Comparison of ENCODE assay signal across 10 cellular contexts in the genomic region with DNA sequence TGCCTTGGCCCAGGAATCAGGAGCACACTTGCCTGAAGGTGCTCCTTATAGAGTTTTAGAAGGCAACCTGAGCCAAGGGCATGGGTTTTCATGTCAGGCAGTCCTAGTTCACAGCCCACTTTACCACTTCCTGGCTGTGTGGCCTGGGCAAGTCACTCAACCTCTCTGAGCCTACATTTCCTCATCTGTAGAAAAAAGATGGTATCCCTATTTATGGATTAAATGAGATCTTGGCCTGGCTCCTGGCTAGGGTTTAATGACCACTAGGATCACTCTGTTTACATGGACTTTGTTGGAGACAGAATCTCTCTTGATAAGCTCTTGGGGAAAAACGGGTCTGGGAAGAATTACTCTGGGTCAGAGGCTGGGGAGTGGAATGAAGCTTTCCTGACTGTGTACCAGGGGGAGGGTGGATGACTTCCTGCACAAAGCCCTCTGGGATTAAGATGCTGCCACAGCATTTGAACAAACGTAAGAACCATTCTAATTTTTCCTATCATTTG. TPM values are rescaled to one million over a fixed set of nuclear protein-coding genes. Genes with fewer than 3 reads are reported as not detected.
DNase-seq lines count a peak whose midpoint lies in the region; ATAC-seq, FAIRE-seq and TF ChIP-seq lines count a peak whose summit lies in the region.
"Had no signal": no experiment of that assay in that cellular context is flagged by ENCODE, and none has a peak within 500 bp of the region (broad histone marks: within the 10 kb centered on the region; RNA-seq: fewer than 3 reads in every experiment).

No MANE protein-coding gene starts in this region.

- no peaks in the 10 kb centered on the region for H3K9me3 ChIP-seq in adrenal gland (replicated peaks in 1 of 3)
- no peaks in the 10 kb centered on the region for H3K9me3 ChIP-seq in HepG2 (ENCODE audit: low read length)
- no peaks in the 10 kb centered on the region for H3K9me3 ChIP-seq in thymus (ENCODE audit: control insufficient read depth)

- FAIRE-seq in HepG2 (lab: Jason Lieb, UNC) = no peak

- ATAC-seq in activated T-cell treated with anti-CD3 and anti-CD28 coated beads, Interleukin-2, amount 50 U/mL, for 4 hours = peak in 1 of 2 donors; percentile 1
- ATAC-seq in HepG2 (no peak), HG02763 (IDR thresholded peaks at IDR 0.05; ENCODE audit: unreplicated experiment) (no peak), GM21390 (IDR thresholded peaks at IDR 0.05; ENCODE audit: unreplicated experiment) (no peak)

- in situ Hi-C loops in HepG2 (cut with HindIII; ENCODE audit: extremely low pct_ligation_motif_present, low pct_unique_long_range_greater_than_20kb) = no loop called here

- CTCF ChIA-PET in HepG2 (lab: Yijun Ruan, JAX; ENCODE audit: low intra/inter-chr PET ratio, low total read pairs) = no interaction called here

- POLR2A ChIA-PET in HepG2 (lab: Yijun Ruan, JAX) = interaction anchor here (1.0 to 5.3 kb wide), 5 partner anchors 15 to 160 kb away, joined by 3 to 83 read pairs (median 4); partner anchors contain the start of genes MT1E, MT1F, MT1X and NUDT21

- no peak overlapping the region for H2AFZ ChIP-seq in HepG2 (ENCODE audit: low read length)

- DNase-seq in activated T-cell treated with anti-CD3 and anti-CD28 coated beads, Interleukin-2, amount 50 U/mL, for 4 hours = no peak
- no peak for DNase-seq in activated T-cell treated with anti-CD3 and anti-CD28 coated beads, Interleukin-2, amount 50 U/mL, for 1 hour
- DNase-seq in adrenal gland (peak in 1 of 7 donors; percentile 28), HepG2 (ENCODE audit: low spot score) (no peak), NCI-H2081 treated with DMSO at 0.1 percent for 48 hours (lab: John Stamatoyannopoulos, UW) (no peak)
- DNase-seq: cortex of kidney had no signal

- no peak for TF ChIP-seq RAD21 in HepG2 (CRISPR knock-in tag; IDR thresholded peaks at IDR 0.05)

- no peaks in the 10 kb centered on the region for H3K27me3 ChIP-seq in adrenal gland
- H3K27me3 ChIP-seq in HepG2 (ENCODE audit: control insufficient read depth in 1 of 2, insufficient read depth in 2 of 2, low read length in 2 of 2) = no peaks in the 10 kb centered on the region; a peak in 1 of 5 replicates
- H3K27me3 ChIP-seq in thymus (ENCODE audit: control insufficient read depth, insufficient read depth) = no peaks in the 10 kb centered on the region

- BruUV-seq in HepG2 (replicated peaks; lab: Mats Ljungman, UMichigan) = no TSS peak

- H3K4me2 ChIP-seq in HepG2 (ENCODE audit: low read depth, low read length) = peak overlapping the region; percentile 91

- no peaks in the 10 kb centered on the region for H3K36me3 Mint-ChIP-seq in activated T-cell treated with anti-CD3 and anti-CD28 coated beads, Interleukin-2, amount 50 U/mL, for 4 hours (ENCODE audit: insufficient read depth)

- peak overlapping the region; percentile 92 for H3K4me3 Mint-ChIP-seq in activated T-cell treated with anti-CD3 and anti-CD28 coated beads, Interleukin-2, amount 50 U/mL, for 4 hours

- H3K4me1 ChIP-seq in adrenal gland (replicated peaks in 1 of 2) = peaks cover 46 to 54% of the 10 kb centered on the region in 2 donors
- H3K4me1 ChIP-seq in HepG2 (ENCODE audit: insufficient read depth, low read length) = peaks cover 59% of the 10 kb centered on the region
- H3K4me1 ChIP-seq in thymus (ENCODE audit: control insufficient read depth, insufficient read depth, low read length) = peaks cover 11% of the 10 kb centered on the region

- H3K36me3 ChIP-seq in adrenal gland (replicated peaks in 1 of 2) (no peaks in the 10 kb centered on the region), HepG2 (replicated peaks in 1 of 2; ENCODE audit: control insufficient read depth in 1 of 2, insufficient read depth in 2 of 2, low read length in 2 of 2) (no peaks in the 10 kb centered on the region), thymus (ENCODE audit: control insufficient read depth, insufficient read depth) (no peaks in the 10 kb centered on the region)

- no peak for TF ChIP-seq EP300 in HepG2 (IDR thresholded peaks at IDR 0.05; ENCODE audit: low read depth in 2 of 2, low read length in 2 of 2)
- no peak for TF ChIP-seq EP300 in HepG2 (CRISPR knock-in tag; IDR thresholded peaks at IDR 0.05; ENCODE audit: borderline replicate concordance)

- WGBS in adrenal gland, 4 donors = 22 to 29% (median 26%) methylated on average over 2 of the region's 2 CpGs
- WGBS in HepG2 (ENCODE audit: low lambda C conversion rate) = 17% methylated on average over 2 of the region's 2 CpGs
- 96% methylated on average over 2 of the region's 2 CpGs for WGBS in thymus

- no peaks in the 10 kb centered on the region for H3K27me3 Mint-ChIP-seq in activated T-cell treated with anti-CD3 and anti-CD28 coated beads, Interleukin-2, amount 50 U/mL, for 4 hours (ENCODE audit: low read depth)

- H3K4me3 ChIP-seq in adrenal gland (peak overlapping the region in 1 of 4 donors; percentile 62), HepG2 (replicated peaks in 1 of 3; ENCODE audit: insufficient read depth in 1 of 3, low read depth in 2 of 3, low read length in 3 of 3) (peak overlapping the region in 1 of 3 experiments; percentile 84; a peak in 3 of 6 replicates), thymus (ENCODE audit: low read length) (no peak overlapping the region)

- intact Hi-C loops in adrenal gland (cut with DNase I) = no loop called here
- intact Hi-C loops in HepG2 (cut with micrococcal nuclease; ENCODE audit: unreplicated experiment) = no loop called here

- H3K9ac ChIP-seq in HepG2 (ENCODE audit: insufficient read depth, low read depth, low read length) = peak overlapping the region; percentile 68

- TF ChIP-seq CTCF in adrenal gland (IDR thresholded peaks at IDR 0.05) = no peak
- no peak for TF ChIP-seq CTCF in HepG2 (CRISPR knock-in tag; IDR thresholded peaks at IDR 0.05)

- TF ChIP-seq POLR2A in adrenal gland (IDR thresholded peaks at IDR 0.05) = peak in 1 of 2 donors; percentile 10
- TF ChIP-seq POLR2A in HepG2 (IDR thresholded peaks at IDR 0.05; ENCODE audit: insufficient read depth in 1 of 2, low read depth in 2 of 2, low read length in 2 of 2) = no peak

- H3K4me1 Mint-ChIP-seq in activated T-cell treated with anti-CD3 and anti-CD28 coated beads, Interleukin-2, amount 50 U/mL, for 4 hours (ENCODE audit: low read depth) = peaks cover 81% of the 10 kb centered on the region

- H3K9me3 Mint-ChIP-seq in activated T-cell treated with anti-CD3 and anti-CD28 coated beads, Interleukin-2, amount 50 U/mL, for 4 hours = no peaks in the 10 kb centered on the region

- H4K20me1 ChIP-seq in HepG2 (ENCODE audit: insufficient read depth, low read length) = no peaks in the 10 kb centered on the region

- no peaks in the 10 kb centered on the region for H3K79me2 ChIP-seq in HepG2 (ENCODE audit: insufficient read depth, low read length)

- H3K27ac ChIP-seq in adrenal gland (peak overlapping the region; percentile 90 to 100 (median 98)), HepG2 (ENCODE audit: extremely low read length, insufficient read depth, low read length) (no peak overlapping the region), thymus (ENCODE audit: low read depth) (peak overlapping the region; percentile 89)

RNA-seq across cellular contexts. Expression of gene MT2A, which starts 2.3 kb away (rescaled TPM):
- total RNA-seq in activated T-cell treated with anti-CD3 and anti-CD28 coated beads, Interleukin-2, amount 50 U/mL, for 4 hours = 100 to 1,000 TPM; 186 to 438 (median 301) TPM
- 1,000 to 10,000 TPM in 3 of 8 donors, 100 to 1,000 TPM in 4, 10 to 100 TPM in 1; 43.8 to 6,828 (median 533) TPM for total RNA-seq in adrenal gland
- 1,000 to 10,000 TPM in 1 of 3 donors, 100 to 1,000 TPM in 2; 442 to 2,904 (median 888) TPM for polyA plus RNA-seq in adrenal gland
- total RNA-seq in HepG2 (2016; rRNA removed; fragmentation: Illumina TruSeq; extraction: Trizol) = 371 and 409 TPM in 2 replicates
- 157 and 189 TPM in 2 replicates for total RNA-seq in HepG2 (2016; cell fraction: cytosol; rRNA removed; fragmentation: Illumina TruSeq; extraction: Trizol; ENCODE audit: low read depth)
- 352 and 408 TPM in 2 replicates for total RNA-seq in HepG2 (2016; cell fraction: insoluble cytoplasmic fraction; rRNA removed; fragmentation: Illumina TruSeq; extraction: Trizol)
- 229 and 245 TPM in 2 replicates for total RNA-seq in HepG2 (2016; cell fraction: membrane; rRNA removed; fragmentation: Illumina TruSeq; extraction: Trizol)
- 163 and 193 TPM in 2 replicates for total RNA-seq in HepG2 (2016; cell fraction: nucleus; rRNA removed; fragmentation: Illumina TruSeq; extraction: Trizol)
- polyA plus RNA-seq in HepG2 (2011; rRNA removed) = 115 and 135 TPM in 2 replicates
- polyA plus RNA-seq in HepG2 (2011; cell fraction: cytosol; rRNA removed) = 73.7 and 154 TPM in 2 replicates
- 59.7 and 92.9 TPM in 2 replicates for polyA plus RNA-seq in HepG2 (2011; cell fraction: nucleus; rRNA removed)
- 238 and 414 TPM in 2 replicates for polyA plus RNA-seq in HepG2 (2012)
- polyA plus RNA-seq in HepG2 (2016; cell fraction: cytosol; fragmentation: Illumina TruSeq; extraction: Trizol; ENCODE audit: low read depth) = 372 and 462 TPM in 2 replicates
- 827 and 1,007 TPM in 2 replicates for polyA plus RNA-seq in HepG2 (2016; cell fraction: insoluble cytoplasmic fraction; fragmentation: Illumina TruSeq; extraction: Trizol; ENCODE audit: low read depth)
- polyA plus RNA-seq in HepG2 (2016; cell fraction: membrane; fragmentation: Illumina TruSeq; extraction: Trizol; ENCODE audit: low read depth) = 520 and 590 TPM in 2 replicates
- polyA plus RNA-seq in HepG2 (2016; cell fraction: nucleus; fragmentation: Illumina TruSeq; extraction: Trizol; ENCODE audit: insufficient read depth, low read depth) = 496 and 540 TPM in 2 replicates
- 32.0 and 145 TPM in 2 replicates for polyA minus RNA-seq in HepG2 (2011; rRNA and poly(A)+ RNA removed; ENCODE audit: low replicate concordance)
- 123 and 174 TPM in 2 replicates for polyA minus RNA-seq in HepG2 (2011; cell fraction: cytosol; rRNA and poly(A)+ RNA removed)
- 12.1 and 19.8 TPM in 2 replicates for polyA minus RNA-seq in HepG2 (2011; cell fraction: nucleus; rRNA and poly(A)+ RNA removed)
- polyA plus RNA-seq in thymus = 2,040 TPM

RNA-seq across cellular contexts. Expression of gene MT1E, which starts 14.9 kb away (rescaled TPM):
- 100 to 1,000 TPM in 1 of 3 donors, 10 to 100 TPM in 2; 49.1 to 122 (median 71.4) TPM for total RNA-seq in activated T-cell treated with anti-CD3 and anti-CD28 coated beads, Interleukin-2, amount 50 U/mL, for 4 hours
- total RNA-seq in adrenal gland (1,000 to 10,000 TPM in 1 of 8 donors, 100 to 1,000 TPM in 7; 126 to 1,395 (median 358) TPM), HepG2 (2016; rRNA removed; fragmentation: Illumina TruSeq; extraction: Trizol) (1,072 and 1,398 TPM in 2 replicates)
- polyA plus RNA-seq in adrenal gland (1,000 to 10,000 TPM in 1 of 3 donors, 100 to 1,000 TPM in 2; 452 to 1,382 (median 541) TPM), HepG2 (2011; rRNA removed) (65.7 and 110 TPM in 2 replicates), thymus (126 TPM)
- 449 and 580 TPM in 2 replicates for total RNA-seq in HepG2 (2016; cell fraction: cytosol; rRNA removed; fragmentation: Illumina TruSeq; extraction: Trizol; ENCODE audit: low read depth)
- 1,060 and 1,516 TPM in 2 replicates for total RNA-seq in HepG2 (2016; cell fraction: insoluble cytoplasmic fraction; rRNA removed; fragmentation: Illumina TruSeq; extraction: Trizol)
- 620 and 688 TPM in 2 replicates for total RNA-seq in HepG2 (2016; cell fraction: membrane; rRNA removed; fragmentation: Illumina TruSeq; extraction: Trizol)
- 375 and 428 TPM in 2 replicates for total RNA-seq in HepG2 (2016; cell fraction: nucleus; rRNA removed; fragmentation: Illumina TruSeq; extraction: Trizol)
- polyA plus RNA-seq in HepG2 (2011; cell fraction: cytosol; rRNA removed) = 60.2 and 170 TPM in 2 replicates
- 44.6 and 58.6 TPM in 2 replicates for polyA plus RNA-seq in HepG2 (2011; cell fraction: nucleus; rRNA removed)
- 41.0 and 60.0 TPM in 2 replicates for polyA plus RNA-seq in HepG2 (2012)
- 331 and 417 TPM in 2 replicates for polyA plus RNA-seq in HepG2 (2016; cell fraction: cytosol; fragmentation: Illumina TruSeq; extraction: Trizol; ENCODE audit: low read depth)
- 916 and 1,090 TPM in 2 replicates for polyA plus RNA-seq in HepG2 (2016; cell fraction: insoluble cytoplasmic fraction; fragmentation: Illumina TruSeq; extraction: Trizol; ENCODE audit: low read depth)
- 493 and 496 TPM in 2 replicates for polyA plus RNA-seq in HepG2 (2016; cell fraction: membrane; fragmentation: Illumina TruSeq; extraction: Trizol; ENCODE audit: low read depth)
- polyA plus RNA-seq in HepG2 (2016; cell fraction: nucleus; fragmentation: Illumina TruSeq; extraction: Trizol; ENCODE audit: insufficient read depth, low read depth) = 455 and 459 TPM in 2 replicates
- 37.7 and 61.5 TPM in 2 replicates for polyA minus RNA-seq in HepG2 (2011; rRNA and poly(A)+ RNA removed; ENCODE audit: low replicate concordance)
- polyA minus RNA-seq in HepG2 (2011; cell fraction: cytosol; rRNA and poly(A)+ RNA removed) = 10.3 and 29.3 TPM in 2 replicates
- polyA minus RNA-seq in HepG2 (2011; cell fraction: nucleus; rRNA and poly(A)+ RNA removed) = 4.0 and 4.5 TPM in 2 replicates
- total RNA-seq: NCI-H460 had no signal

RNA-seq across cellular contexts. Expression of gene MT3, which starts 21.3 kb away (rescaled TPM):
- under 1 TPM in 1 of 3 donors, not detected in 2; 0.35 TPM for total RNA-seq in activated T-cell treated with anti-CD3 and anti-CD28 coated beads, Interleukin-2, amount 50 U/mL, for 4 hours
- total RNA-seq in adrenal gland (100 to 1,000 TPM in 1 of 8 donors, 10 to 100 TPM in 6, 1 to 10 TPM in 1; 5.5 to 138 (median 33.6) TPM), HepG2 (2016; rRNA removed; fragmentation: Illumina TruSeq; extraction: Trizol) (not detected in 2 replicates)
- polyA plus RNA-seq in adrenal gland (100 to 1,000 TPM in 2 of 3 donors, 10 to 100 TPM in 1; 54.2 to 354 (median 169) TPM), HepG2 (2011; rRNA removed) (not detected in 2 replicates), thymus (13.1 TPM)
- total RNA-seq in HepG2 (2016; cell fraction: cytosol; rRNA removed; fragmentation: Illumina TruSeq; extraction: Trizol; ENCODE audit: low read depth) = not detected in 2 replicates
- not detected in 2 replicates for total RNA-seq in HepG2 (2016; cell fraction: insoluble cytoplasmic fraction; rRNA removed; fragmentation: Illumina TruSeq; extraction: Trizol)
- total RNA-seq in HepG2 (2016; cell fraction: membrane; rRNA removed; fragmentation: Illumina TruSeq; extraction: Trizol) = not detected in 2 replicates
- not detected in 2 replicates for total RNA-seq in HepG2 (2016; cell fraction: nucleus; rRNA removed; fragmentation: Illumina TruSeq; extraction: Trizol)
- not detected in 2 replicates for polyA plus RNA-seq in HepG2 (2011; cell fraction: cytosol; rRNA removed)
- not detected in 2 replicates for polyA plus RNA-seq in HepG2 (2011; cell fraction: nucleus; rRNA removed)
- not detected in 2 replicates for polyA plus RNA-seq in HepG2 (2012)
- not detected in 2 replicates for polyA plus RNA-seq in HepG2 (2016; cell fraction: cytosol; fragmentation: Illumina TruSeq; extraction: Trizol; ENCODE audit: low read depth)
- polyA plus RNA-seq in HepG2 (2016; cell fraction: insoluble cytoplasmic fraction; fragmentation: Illumina TruSeq; extraction: Trizol; ENCODE audit: low read depth) = not detected in 2 replicates
- polyA plus RNA-seq in HepG2 (2016; cell fraction: membrane; fragmentation: Illumina TruSeq; extraction: Trizol; ENCODE audit: low read depth) = not detected in 2 replicates
- not detected in 2 replicates for polyA plus RNA-seq in HepG2 (2016; cell fraction: nucleus; fragmentation: Illumina TruSeq; extraction: Trizol; ENCODE audit: insufficient read depth, low read depth)
- polyA minus RNA-seq in HepG2 (2011; rRNA and poly(A)+ RNA removed; ENCODE audit: low replicate concordance) = not detected in 2 replicates
- not detected in 2 replicates for polyA minus RNA-seq in HepG2 (2011; cell fraction: cytosol; rRNA and poly(A)+ RNA removed)
- polyA minus RNA-seq in HepG2 (2011; cell fraction: nucleus; rRNA and poly(A)+ RNA removed) = not detected in 2 replicates
- total RNA-seq: NCI-H460 had no signal

RNA-seq across cellular contexts. Expression of gene MT1M, which starts 21.8 kb away (rescaled TPM):
- total RNA-seq in activated T-cell treated with anti-CD3 and anti-CD28 coated beads, Interleukin-2, amount 50 U/mL, for 4 hours = under 1 TPM in 1 of 3 donors, not detected in 2; 0.48 TPM
- total RNA-seq in adrenal gland = 10 to 100 TPM in 4 of 8 donors, 1 to 10 TPM in 4; 5.1 to 14.4 (median 10.6) TPM
- 10 to 100 TPM in 1 of 3 donors, 1 to 10 TPM in 2; 6.0 to 50.3 (median 8.0) TPM for polyA plus RNA-seq in adrenal gland
- 4.6 and 5.5 TPM in 2 replicates for total RNA-seq in HepG2 (2016; rRNA removed; fragmentation: Illumina TruSeq; extraction: Trizol)
- 3.8 and 10.7 TPM in 2 replicates for total RNA-seq in HepG2 (2016; cell fraction: cytosol; rRNA removed; fragmentation: Illumina TruSeq; extraction: Trizol; ENCODE audit: low read depth)
- 4.5 and 5.2 TPM in 2 replicates for total RNA-seq in HepG2 (2016; cell fraction: insoluble cytoplasmic fraction; rRNA removed; fragmentation: Illumina TruSeq; extraction: Trizol)
- 4.8 and 6.1 TPM in 2 replicates for total RNA-seq in HepG2 (2016; cell fraction: membrane; rRNA removed; fragmentation: Illumina TruSeq; extraction: Trizol)
- 1.6 and 1.9 TPM in 2 replicates for total RNA-seq in HepG2 (2016; cell fraction: nucleus; rRNA removed; fragmentation: Illumina TruSeq; extraction: Trizol)
- not detected in 2 replicates for polyA plus RNA-seq in HepG2 (2011; rRNA removed)
- 0.17 TPM in 1 of 2 replicates, not detected in the other for polyA plus RNA-seq in HepG2 (2011; cell fraction: cytosol; rRNA removed)
- polyA plus RNA-seq in HepG2 (2011; cell fraction: nucleus; rRNA removed) = not detected in 2 replicates
- not detected in 2 replicates for polyA plus RNA-seq in HepG2 (2012)
- polyA plus RNA-seq in HepG2 (2016; cell fraction: cytosol; fragmentation: Illumina TruSeq; extraction: Trizol; ENCODE audit: low read depth) = 4.5 and 9.2 TPM in 2 replicates
- polyA plus RNA-seq in HepG2 (2016; cell fraction: insoluble cytoplasmic fraction; fragmentation: Illumina TruSeq; extraction: Trizol; ENCODE audit: low read depth) = 5.1 and 5.3 TPM in 2 replicates
- polyA plus RNA-seq in HepG2 (2016; cell fraction: membrane; fragmentation: Illumina TruSeq; extraction: Trizol; ENCODE audit: low read depth) = 4.1 and 7.0 TPM in 2 replicates
- polyA plus RNA-seq in HepG2 (2016; cell fraction: nucleus; fragmentation: Illumina TruSeq; extraction: Trizol; ENCODE audit: insufficient read depth, low read depth) = 2.3 and 3.0 TPM in 2 replicates
- polyA minus RNA-seq in HepG2 (2011; rRNA and poly(A)+ RNA removed; ENCODE audit: low replicate concordance) = not detected in 2 replicates
- not detected in 2 replicates for polyA minus RNA-seq in HepG2 (2011; cell fraction: cytosol; rRNA and poly(A)+ RNA removed)
- polyA minus RNA-seq in HepG2 (2011; cell fraction: nucleus; rRNA and poly(A)+ RNA removed) = not detected in 2 replicates
- polyA plus RNA-seq in thymus = 97.7 TPM
- total RNA-seq: NCI-H460 had no signal

RNA-seq across cellular contexts. Expression of gene MT1A, which starts 27.8 kb away (rescaled TPM):
- total RNA-seq in activated T-cell treated with anti-CD3 and anti-CD28 coated beads, Interleukin-2, amount 50 U/mL, for 4 hours = not detected
- 10 to 100 TPM in 4 of 8 donors, 1 to 10 TPM in 3, not detected in 1; 6.9 to 85.1 (median 12.4) TPM for total RNA-seq in adrenal gland
- 100 to 1,000 TPM in 2 of 3 donors, 10 to 100 TPM in 1; 16.5 to 273 (median 100) TPM for polyA plus RNA-seq in adrenal gland
- 10.4 and 14.0 TPM in 2 replicates for total RNA-seq in HepG2 (2016; rRNA removed; fragmentation: Illumina TruSeq; extraction: Trizol)
- 1.2 and 6.7 TPM in 2 replicates for total RNA-seq in HepG2 (2016; cell fraction: cytosol; rRNA removed; fragmentation: Illumina TruSeq; extraction: Trizol; ENCODE audit: low read depth)
- 11.0 and 11.9 TPM in 2 replicates for total RNA-seq in HepG2 (2016; cell fraction: insoluble cytoplasmic fraction; rRNA removed; fragmentation: Illumina TruSeq; extraction: Trizol)
- 3.9 and 4.7 TPM in 2 replicates for total RNA-seq in HepG2 (2016; cell fraction: membrane; rRNA removed; fragmentation: Illumina TruSeq; extraction: Trizol)
- 2.4 and 4.5 TPM in 2 replicates for total RNA-seq in HepG2 (2016; cell fraction: nucleus; rRNA removed; fragmentation: Illumina TruSeq; extraction: Trizol)
- polyA plus RNA-seq in HepG2 (2011; rRNA removed) = 4.8 and 8.3 TPM in 2 replicates
- 5.8 and 10.7 TPM in 2 replicates for polyA plus RNA-seq in HepG2 (2011; cell fraction: cytosol; rRNA removed)
- polyA plus RNA-seq in HepG2 (2011; cell fraction: nucleus; rRNA removed) = 2.9 and 3.7 TPM in 2 replicates
- polyA plus RNA-seq in HepG2 (2012) = 4.1 and 6.6 TPM in 2 replicates
- 3.5 TPM in 2 replicates for polyA plus RNA-seq in HepG2 (2016; cell fraction: cytosol; fragmentation: Illumina TruSeq; extraction: Trizol; ENCODE audit: low read depth)
- 12.3 and 12.6 TPM in 2 replicates for polyA plus RNA-seq in HepG2 (2016; cell fraction: insoluble cytoplasmic fraction; fragmentation: Illumina TruSeq; extraction: Trizol; ENCODE audit: low read depth)
- polyA plus RNA-seq in HepG2 (2016; cell fraction: membrane; fragmentation: Illumina TruSeq; extraction: Trizol; ENCODE audit: low read depth) = 6.3 and 7.2 TPM in 2 replicates
- 10.5 and 12.1 TPM in 2 replicates for polyA plus RNA-seq in HepG2 (2016; cell fraction: nucleus; fragmentation: Illumina TruSeq; extraction: Trizol; ENCODE audit: insufficient read depth, low read depth)
- 9.5 TPM in 1 of 2 replicates, not detected in the other for polyA minus RNA-seq in HepG2 (2011; rRNA and poly(A)+ RNA removed; ENCODE audit: low replicate concordance)
- 2.8 TPM in 1 of 2 replicates, not detected in the other for polyA minus RNA-seq in HepG2 (2011; cell fraction: cytosol; rRNA and poly(A)+ RNA removed)
- polyA minus RNA-seq in HepG2 (2011; cell fraction: nucleus; rRNA and poly(A)+ RNA removed) = 1.5 TPM in 1 of 2 replicates, not detected in the other
- polyA plus RNA-seq in thymus = 285 TPM

Comparison
In these comparisons a context has a peak if more than half of its experiments do, and no peak if none do; other contexts are left out.
1. RNA of gene MT3, which starts 21.3 kb away (total RNA-seq): 5.5 to 138 TPM in adrenal gland; 0.35 TPM in activated T-cell treated with anti-CD3 and anti-CD28 coated beads, Interleukin-2, amount 50 U/mL, for 4 hours and not detected in HepG2; every median in the first group is over 4 times any median in the second.